In genomic region chr2:217049931-217050330, GRCh38 we compare ENCODE assay signal across 1 cellular context.
TF ChIP-seq lines count a peak whose summit lies in the region.

No MANE protein-coding gene starts in this region.

TF ChIP-seq in GM23338, 12 proteins besides CTCF, POLR2A, EP300 and RAD21:
- TF ChIP-seq JUNB (IDR thresholded peaks at IDR 0.05; ENCODE audit: unreplicated experiment) (no peak), NANOG (IDR thresholded peaks at IDR 0.05; ENCODE audit: borderline replicate concordance) (no peak), ZNF462 (CRISPR knock-in tag; IDR thresholded peaks at IDR 0.05) (no peak), EZH2 (IDR thresholded peaks at IDR 0.05; ENCODE audit: low read depth, unreplicated experiment) (no peak), CREB1 (CRISPR knock-in tag; IDR thresholded peaks at IDR 0.05; ENCODE audit: low read depth) (no peak), ETS1 (IDR thresholded peaks at IDR 0.05) (no peak), POLR2AphosphoS5 (IDR thresholded peaks at IDR 0.05; ENCODE audit: low read depth) (no peak)
